In the genomic region with DNA sequence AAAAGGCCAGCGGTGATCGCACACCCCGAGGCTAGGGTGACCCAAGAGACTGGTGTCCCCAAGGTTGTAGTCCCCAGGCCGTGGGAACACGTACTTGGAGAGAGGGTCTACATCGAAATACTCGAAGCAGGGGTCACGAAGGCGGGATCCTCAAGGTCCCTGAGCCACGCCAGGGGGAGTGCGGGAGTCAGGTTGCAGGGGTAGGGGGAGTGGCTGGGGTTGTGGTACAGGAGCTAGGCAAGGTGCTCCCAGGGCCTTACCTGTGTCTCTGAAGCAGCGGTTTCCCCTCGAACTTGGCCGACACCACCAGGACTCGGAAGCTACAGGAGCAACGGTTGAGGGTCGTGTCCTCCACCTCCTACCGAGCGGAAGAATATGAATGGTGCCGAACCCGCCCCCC, we compare ENCODE assay signal across 6 cellular contexts. TPM values are rescaled to one million over a fixed set of nuclear protein-coding genes. Genes with fewer than 3 reads are reported as not detected.
DNase-seq lines count a peak whose midpoint lies in the region; ATAC-seq and TF ChIP-seq lines count a peak whose summit lies in the region.
"Not testable (repeated sequence)": the region's sequence is repeated elsewhere in the genome, so short reads cannot be mapped to it uniquely, and the experiment has no call there.

No MANE protein-coding gene starts in this region.

- intact Hi-C loops in activated B cell treated with CpG ODN at 0.5 μM for 24 hours (cut with micrococcal nuclease); heart right ventricle (cut with DNase I): not testable (repeated sequence)

- not testable (repeated sequence) for H3K27ac Mint-ChIP-seq in activated B cell treated with CpG ODN at 0.5 μM for 24 hours; stimulated activated memory B cell treated with anti-CD40 and anti-IgM and Interleukin-4, amounts not matched to agents 10 μg/mL and 1 μg/mL and 100 μg/mL, for 72 hours

- not testable (repeated sequence) for H3K4me3 ChIP-seq in heart right ventricle

- not testable (repeated sequence) for H3K36me3 ChIP-seq in heart right ventricle

- H3K4me1 ChIP-seq in heart right ventricle = not testable (repeated sequence)

- not testable (repeated sequence) for DNase-seq in activated B cell treated with CpG ODN at 0.5 μM for 24 hours, heart right ventricle

- H3K4me3 Mint-ChIP-seq in activated B cell treated with CpG ODN at 0.5 μM for 24 hours; stimulated activated memory B cell treated with anti-CD40 and anti-IgM and Interleukin-4, amounts not matched to agents 10 μg/mL and 1 μg/mL and 100 μg/mL, for 72 hours: not testable (repeated sequence)

- not testable (repeated sequence) for H3K9me3 Mint-ChIP-seq in activated B cell treated with CpG ODN at 0.5 μM for 24 hours; stimulated activated memory B cell treated with anti-CD40 and anti-IgM and Interleukin-4, amounts not matched to agents 10 μg/mL and 1 μg/mL and 100 μg/mL, for 72 hours

- peak; percentile 8 for ATAC-seq in GM19035 (IDR thresholded peaks at IDR 0.05; ENCODE audit: unreplicated experiment)
- peak; percentile 8 for ATAC-seq in GM21786 (IDR thresholded peaks at IDR 0.05; ENCODE audit: unreplicated experiment)
- peak; percentile 3 for ATAC-seq in HG03097 (IDR thresholded peaks at IDR 0.05; ENCODE audit: low FRiP score, unreplicated experiment)
- ATAC-seq in activated B cell treated with CpG ODN at 0.5 μM for 24 hours (ENCODE audit: low read depth) = peak; percentile 21
- peak in 6 of 8 donors; percentile 18 to 34 (median 27) for ATAC-seq in heart right ventricle
- peak; percentile 43 for ATAC-seq in stimulated activated memory B cell treated with anti-CD40 and anti-IgM and Interleukin-4, amounts not matched to agents 10 μg/mL and 1 μg/mL and 100 μg/mL, for 72 hours

- H3K27me3 Mint-ChIP-seq in activated B cell treated with CpG ODN at 0.5 μM for 24 hours; stimulated activated memory B cell treated with anti-CD40 and anti-IgM and Interleukin-4, amounts not matched to agents 10 μg/mL and 1 μg/mL and 100 μg/mL, for 72 hours: not testable (repeated sequence)

- H3K9me3 ChIP-seq in heart right ventricle = not testable (repeated sequence)

- not testable (repeated sequence) for H3K27ac ChIP-seq in heart right ventricle

- not testable (repeated sequence) for TF ChIP-seq CTCF in activated B cell treated with CpG ODN at 0.5 μM for 24 hours (IDR thresholded peaks at IDR 0.05); heart right ventricle (IDR thresholded peaks at IDR 0.05)

- not testable (repeated sequence) for H3K27me3 ChIP-seq in heart right ventricle

- H3K4me1 Mint-ChIP-seq in activated B cell treated with CpG ODN at 0.5 μM for 24 hours; stimulated activated memory B cell treated with anti-CD40 and anti-IgM and Interleukin-4, amounts not matched to agents 10 μg/mL and 1 μg/mL and 100 μg/mL, for 72 hours: not testable (repeated sequence)

- POLR2A ChIA-PET in activated B cell treated with CpG ODN at 0.5 μM for 24 hours (lab: Charles Lee) = not testable (repeated sequence)

- not testable (repeated sequence) for H3K36me3 Mint-ChIP-seq in activated B cell treated with CpG ODN at 0.5 μM for 24 hours (ENCODE audit: low read depth); stimulated activated memory B cell treated with anti-CD40 and anti-IgM and Interleukin-4, amounts not matched to agents 10 μg/mL and 1 μg/mL and 100 μg/mL, for 72 hours

- WGBS in heart right ventricle, 2 donors = no CpG with 5 or more reads among the region's 21 CpGs

- CTCF ChIA-PET in activated B cell treated with CpG ODN at 0.5 μM for 24 hours (lab: Charles Lee) = not testable (repeated sequence)

RNA-seq across cellular contexts. Expression of a gene that starts 0.4 kb away (rescaled TPM):
- total RNA-seq in activated B cell treated with CpG ODN at 0.5 μM for 24 hours = 145 and 174 TPM in 2 replicates
- 10 to 100 TPM; 38.2 to 74.4 (median 55.8) TPM for total RNA-seq in heart right ventricle
- 100 to 1,000 TPM; 193 to 226 TPM for polyA plus RNA-seq in heart right ventricle

RNA-seq across cellular contexts. Expression of a gene that starts 0.6 kb away (rescaled TPM):
- 54.2 and 77.0 TPM in 2 replicates for total RNA-seq in activated B cell treated with CpG ODN at 0.5 μM for 24 hours
- 10 to 100 TPM in 8 of 10 donors, 1 to 10 TPM in 2; 8.3 to 29.0 (median 17.7) TPM for total RNA-seq in heart right ventricle
- 10 to 100 TPM; 56.6 to 57.8 TPM for polyA plus RNA-seq in heart right ventricle

RNA-seq across cellular contexts. Expression of a gene that starts 6.0 kb away (rescaled TPM):
- total RNA-seq in activated B cell treated with CpG ODN at 0.5 μM for 24 hours (15.7 and 23.3 TPM in 2 replicates), heart right ventricle (10 to 100 TPM in 2 of 10 donors, 1 to 10 TPM in 7, under 1 TPM in 1; 0.59 to 14.5 (median 5.9) TPM)
- 10 to 100 TPM in 1 of 2 donors, 1 to 10 TPM in 1; 9.8 to 35.0 TPM for polyA plus RNA-seq in heart right ventricle

RNA-seq across cellular contexts. Expression of a gene that starts 9.7 kb away (rescaled TPM):
- total RNA-seq in activated B cell treated with CpG ODN at 0.5 μM for 24 hours = 1,030 and 1,060 TPM in 2 replicates
- 10 to 100 TPM in 3 of 10 donors, 1 to 10 TPM in 7; 3.3 to 54.6 (median 5.5) TPM for total RNA-seq in heart right ventricle
- 10 to 100 TPM; 11.5 to 15.3 TPM for polyA plus RNA-seq in heart right ventricle

RNA-seq across cellular contexts. Expression of a gene that starts 55.2 kb away (rescaled TPM):
- total RNA-seq in activated B cell treated with CpG ODN at 0.5 μM for 24 hours (42.9 and 48.1 TPM in 2 replicates), heart right ventricle (1 to 10 TPM in 8 of 10 donors, not detected in 2; 2.5 to 8.2 (median 4.6) TPM)
- 1 to 10 TPM; 2.0 to 9.8 TPM for polyA plus RNA-seq in heart right ventricle
